In genomic region chrX:150044556-150044955, GRCh38 we compare ENCODE assay signal across 16 cellular contexts.
"Had no signal": no experiment of that assay in that cellular context is flagged by ENCODE, and none has a peak within 500 bp of the region (broad histone marks: within the 10 kb centered on the region; RNA-seq: fewer than 3 reads in every experiment).

No MANE protein-coding gene starts in this region.

- H3K27me3 ChIP-seq: left lung, ovary, testis, upper lobe of right lung had no signal

- H3K4me1 ChIP-seq: left lung, testis, upper lobe of right lung had no signal

- H3K4me3 ChIP-seq: left lung, ovary, testis, upper lobe of right lung had no signal

- H3K27ac ChIP-seq: left lung, ovary, testis, upper lobe of right lung had no signal

- H3K9me3 ChIP-seq: left lung, ovary, testis, upper lobe of right lung had no signal

- ATAC-seq: activated T-helper 17 cell treated with anti-CD3 and anti-CD28 coated beads, Interleukin-2, amount 50 U/mL, for 72 hours; left lung; stimulated activated naive CD8-positive, alpha-beta T cell treated with anti-CD3 and anti-CD28 coated beads, Interleukin-15, amount 100 ng/mL, for 72 hours; upper lobe of right lung had no signal

- DNase-seq: activated B cell treated with CpG ODN at 0.5 μM for 24 hours; activated CD4-positive, alpha-beta T cell treated with anti-CD3 and anti-CD28 coated beads, Interleukin-2, amount 50 U/mL, for 1 hour; activated naive CD4-positive, alpha-beta T cell treated with anti-CD3 and anti-CD28 coated beads, Interleukin-2, amount 50 U/mL, for 16 hours; activated T-cell treated with anti-CD3 and anti-CD28 coated beads for 4 hours; amygdala; endodermal cell; foreskin melanocyte; head of caudate nucleus; left lung; ovary; stimulated activated CD4-positive, alpha-beta T cell treated with anti-CD3 and anti-CD28 coated beads, Interleukin-15, amount 100 ng/mL, for 24 hours; stimulated activated CD4-positive, alpha-beta T cell treated with anti-CD3 and anti-CD28 coated beads, Interleukin-4, amount 100 ng/mL, for 24 hours; stimulated activated naive CD8-positive, alpha-beta T cell treated with anti-CD3 and anti-CD28 coated beads, Interleukin-15, amount 100 ng/mL, for 72 hours; testis; upper lobe of right lung had no signal

- H3K36me3 ChIP-seq: left lung, ovary, upper lobe of right lung had no signal
